11 cellular contexts compared by ENCODE assay signal in genomic region chr2:168892327-168892726, GRCh38. TPM values are rescaled to one million over a fixed set of nuclear protein-coding genes. Genes with fewer than 3 reads are reported as not detected.
"Had no signal": no experiment of that assay in that cellular context is flagged by ENCODE, and none has a peak within 500 bp of the region (broad histone marks: within the 10 kb centered on the region; RNA-seq: fewer than 3 reads in every experiment).

No MANE protein-coding gene starts in this region.

- H3K9me3 Mint-ChIP-seq: HFFc6, IgD-negative memory B cell had no signal

- DNase-seq: GM23248, GOT3, H7, HFFc6, KG1 had no signal

- H3K9ac ChIP-seq: GM23248 had no signal

- H3K4me3 ChIP-seq: GM23248, HAP-1 had no signal

- H2AFZ ChIP-seq: GM23248 had no signal

- ATAC-seq: HCT116 had no signal

- H3K4me3 Mint-ChIP-seq: HFFc6, IgD-negative memory B cell had no signal

- H3K27ac ChIP-seq: GM23248, HL-60 had no signal

- H3K9me3 ChIP-seq: HAP-1 had no signal

- H3K27ac Mint-ChIP-seq: HFFc6, IgD-negative memory B cell had no signal

RNA-seq across cellular contexts. Expression of gene SPC25, which starts 2.1 kb away (rescaled TPM):
- polyA plus RNA-seq: IgD-negative memory B cell had no signal

RNA-seq across cellular contexts. Expression of gene G6PC2, which starts 8.8 kb away (rescaled TPM):
- total RNA-seq: GM23248, H4, H7, HFFc6, HT1080 had no signal
- polyA plus RNA-seq: GM23248, IgD-negative memory B cell had no signal
